10 cellular contexts compared by ENCODE assay signal in genomic region chr18:79682896-79683625, GRCh38. TPM values are rescaled to one million over a fixed set of nuclear protein-coding genes. Genes with fewer than 3 reads are reported as not detected.
DNase-seq lines count a peak whose midpoint lies in the region; ATAC-seq and TF ChIP-seq lines count a peak whose summit lies in the region.
"Had no signal": no experiment of that assay in that cellular context is flagged by ENCODE, and none has a peak within 500 bp of the region (broad histone marks: within the 10 kb centered on the region; RNA-seq: fewer than 3 reads in every experiment).

No MANE protein-coding gene starts in this region.

- H3K4me1 ChIP-seq in DND-41 (ENCODE audit: insufficient read depth, low read length) (peaks cover 53% of the 10 kb centered on the region), mucosa of descending colon (ENCODE audit: low read depth) (peaks cover 35% of the 10 kb centered on the region)

- DNase-seq in DND-41, result peak; percentile 83
- DNase-seq in NOMO-1 treated with DMSO at 0.1 percent for 48 hours (lab: John Stamatoyannopoulos, UW; ENCODE audit: unreplicated experiment), result peak; percentile 97
- DNase-seq in activated T-cell treated with anti-CD3 and anti-CD28 coated beads, Interleukin-2, amount 50 U/mL, for 48 hours, result peak; percentile 57 to 58
- no peak for DNase-seq in NCI-H226
- no peak for DNase-seq in mucosa of descending colon
- DNase-seq in superior temporal gyrus (ENCODE audit: extremely low spot score), result no peak
- no peak for DNase-seq in left ventricle myocardium superior
- DNase-seq: NCI-H526 had no signal

- no peak overlapping the region for H3K27ac Mint-ChIP-seq in nephron

- H4K20me1 ChIP-seq in DND-41 (ENCODE audit: insufficient read depth, low read length), result peaks cover 72% of the 10 kb centered on the region

- no peaks in the 10 kb centered on the region for H3K27me3 ChIP-seq in DND-41 (ENCODE audit: insufficient read depth, low read length, poor library complexity)
- H3K27me3 ChIP-seq: upper lobe of left lung had no signal

- H3K36me3 ChIP-seq in DND-41 (ENCODE audit: insufficient read depth, low read length) (peaks cover 35% of the 10 kb centered on the region), mucosa of descending colon (ENCODE audit: low read depth) (no peaks in the 10 kb centered on the region)

- peaks cover 8% of the 10 kb centered on the region for H3K4me1 Mint-ChIP-seq in nephron

- intact Hi-C loops in mucosa of descending colon (cut with DNase I, micrococcal nuclease), result no loop called here
- intact Hi-C loops in left ventricle myocardium superior (cut with micrococcal nuclease), result no loop called here

- no peak overlapping the region for H2AFZ ChIP-seq in DND-41 (ENCODE audit: low read depth, low read length)

- no peaks in the 10 kb centered on the region for H3K9me3 Mint-ChIP-seq in nephron

- H3K9me3 ChIP-seq in DND-41 (ENCODE audit: insufficient read depth, low read length, severe bottlenecking) (no peaks in the 10 kb centered on the region), mucosa of descending colon (no peaks in the 10 kb centered on the region)
- H3K9me3 ChIP-seq: upper lobe of left lung had no signal

- H3K4me3 ChIP-seq in DND-41 (ENCODE audit: low read depth in 1 of 2, low read length in 2 of 2) (peak overlapping the region in 1 of 2 experiments; percentile 94; a peak in 2 of 4 replicates), mucosa of descending colon (no peak overlapping the region)
- H3K4me3 ChIP-seq: upper lobe of left lung had no signal

- peak overlapping the region; percentile 87 for H3K4me2 ChIP-seq in DND-41 (ENCODE audit: insufficient read depth, low read length)

- H3K27me3 Mint-ChIP-seq in nephron (ENCODE audit: low read depth), result no peaks in the 10 kb centered on the region

- H3K27ac ChIP-seq in DND-41 (ENCODE audit: low read length), result peak overlapping the region; percentile 99

- peak overlapping the region; percentile 89 for H3K9ac ChIP-seq in DND-41 (ENCODE audit: low read depth, low read length)

- H3K79me2 ChIP-seq in DND-41 (ENCODE audit: insufficient read depth, low read length), result peaks cover 88% of the 10 kb centered on the region

- peaks cover 3% of the 10 kb centered on the region for H3K36me3 Mint-ChIP-seq in nephron (ENCODE audit: low read depth)

- ATAC-seq in DND-41 (ENCODE audit: insufficient read depth, low read depth), result peak; percentile 13
- ATAC-seq in mucosa of descending colon, result no peak
- no peak for ATAC-seq in left ventricle myocardium superior

- TF ChIP-seq CTCF in DND-41 (IDR thresholded peaks at IDR 0.05; ENCODE audit: borderline replicate concordance, extremely low read depth, low read length, poor library complexity, severe bottlenecking) (no peak), nephron (IDR thresholded peaks at IDR 0.05; ENCODE audit: unreplicated experiment in 3 of 3) (no peak), mucosa of descending colon (IDR thresholded peaks at IDR 0.05) (no peak)

- peak overlapping the region; percentile 60 to 91 (median 90) for H3K4me3 Mint-ChIP-seq in nephron

RNA-seq across cellular contexts. Expression of gene CTDP1, which starts 3.5 kb away (rescaled TPM):
- total RNA-seq in mucosa of descending colon, result 10 to 100 TPM; 28.6 to 37.4 (median 30.1) TPM
- 10.2 TPM for total RNA-seq in left ventricle myocardium superior

Comparison
In these comparisons a context has a peak if more than half of its experiments do, and no peak if none do; other contexts are left out.
1. DNase-seq: peak in DND-41 (single experiment), NOMO-1 treated with DMSO at 0.1 percent for 48 hours (single experiment) and activated T-cell treated with anti-CD3 and anti-CD28 coated beads, Interleukin-2, amount 50 U/mL, for 48 hours (2 of 2); none in NCI-H226 (single experiment), mucosa of descending colon (0 of 3), superior temporal gyrus (single experiment) and left ventricle myocardium superior (single experiment).